In the genomic region with DNA sequence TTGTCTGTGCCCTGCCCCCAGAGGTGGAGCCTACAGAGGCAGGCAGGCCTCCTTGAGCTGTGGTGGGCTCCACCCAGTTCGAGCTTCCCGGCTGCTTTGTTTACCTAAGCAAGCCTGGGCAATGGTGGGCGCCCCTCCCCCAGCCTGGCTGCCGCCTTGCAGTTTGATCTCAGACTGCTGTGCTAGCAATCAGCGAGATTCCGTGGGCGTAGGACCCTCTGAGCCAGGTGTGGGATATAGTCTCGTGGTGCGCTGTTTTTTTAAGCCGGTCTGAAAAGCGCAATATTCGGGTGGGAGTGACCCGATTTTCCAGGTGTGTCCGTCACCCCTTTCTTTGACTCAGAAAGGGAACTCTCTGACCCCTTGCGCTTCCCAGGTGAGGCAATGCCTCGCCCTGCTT, we compare ENCODE assay signal across 1 cellular context.
A peak's percentile ranks its signal among the peaks of the same experiment; 100 is the strongest.
TF ChIP-seq lines count a peak whose summit lies in the region.

No MANE protein-coding gene starts in this region.

TF ChIP-seq in HepG2, 621 proteins besides CTCF, POLR2A, EP300 and RAD21:
- TF ChIP-seq, protein P1, sequence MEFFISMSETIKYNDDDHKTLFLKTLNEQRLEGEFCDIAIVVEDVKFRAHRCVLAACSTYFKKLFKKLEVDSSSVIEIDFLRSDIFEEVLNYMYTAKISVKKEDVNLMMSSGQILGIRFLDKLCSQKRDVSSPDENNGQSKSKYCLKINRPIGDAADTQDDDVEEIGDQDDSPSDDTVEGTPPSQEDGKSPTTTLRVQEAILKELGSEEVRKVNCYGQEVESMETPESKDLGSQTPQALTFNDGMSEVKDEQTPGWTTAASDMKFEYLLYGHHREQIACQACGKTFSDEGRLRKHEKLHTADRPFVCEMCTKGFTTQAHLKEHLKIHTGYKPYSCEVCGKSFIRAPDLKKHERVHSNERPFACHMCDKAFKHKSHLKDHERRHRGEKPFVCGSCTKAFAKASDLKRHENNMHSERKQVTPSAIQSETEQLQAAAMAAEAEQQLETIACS (CRISPR knock-in tag; IDR thresholded peaks at IDR 0.05), result 0 out of 2 replicates have a peak, but pooled peaks have one; percentile 43
